Comparison of ENCODE assay signal across 15 cellular contexts in the genomic region with DNA sequence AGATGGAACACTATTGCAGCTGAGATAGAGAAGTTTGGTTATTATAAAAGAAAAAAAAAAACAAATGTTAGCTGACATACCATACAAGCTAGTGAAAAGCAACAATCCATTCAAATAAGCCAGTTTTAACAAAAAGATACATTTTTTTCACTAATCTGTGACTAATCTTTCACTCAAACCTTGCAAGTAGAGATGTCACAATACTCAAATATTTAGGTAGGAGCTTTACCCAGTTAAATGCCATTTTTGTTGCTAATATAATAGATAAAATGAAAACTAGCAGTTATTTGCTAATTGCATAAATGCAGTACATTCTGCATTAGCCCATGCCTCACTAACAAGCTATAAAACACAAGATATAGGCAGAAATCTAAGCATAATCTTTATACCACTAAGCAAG.
"Had no signal": no experiment of that assay in that cellular context is flagged by ENCODE, and none has a peak within 500 bp of the region (broad histone marks: within the 10 kb centered on the region; RNA-seq: fewer than 3 reads in every experiment).

No MANE protein-coding gene starts in this region.

- H3K9me3 ChIP-seq: heart left ventricle, mucosa of descending colon, neutrophil, spleen, stomach, thoracic aorta had no signal

- H3K4me3 ChIP-seq: coronary artery, heart left ventricle, mucosa of descending colon, spleen, stomach, thoracic aorta had no signal

- DNase-seq: effector CD4-positive, alpha-beta T cell; endodermal cell; erythroblast; foreskin melanocyte; heart left ventricle; hippocampal formation; islet precursor cell; mucosa of descending colon; posterior cingulate gyrus; spleen; stomach; substantia nigra had no signal

- H3K27me3 ChIP-seq: heart left ventricle, spleen, stomach had no signal

- H3K27ac ChIP-seq: coronary artery, heart left ventricle, neutrophil, stomach, thoracic aorta had no signal

- H3K4me1 ChIP-seq: stomach had no signal
